ENCODE assay signal across 23 cellular contexts in the genomic region with DNA sequence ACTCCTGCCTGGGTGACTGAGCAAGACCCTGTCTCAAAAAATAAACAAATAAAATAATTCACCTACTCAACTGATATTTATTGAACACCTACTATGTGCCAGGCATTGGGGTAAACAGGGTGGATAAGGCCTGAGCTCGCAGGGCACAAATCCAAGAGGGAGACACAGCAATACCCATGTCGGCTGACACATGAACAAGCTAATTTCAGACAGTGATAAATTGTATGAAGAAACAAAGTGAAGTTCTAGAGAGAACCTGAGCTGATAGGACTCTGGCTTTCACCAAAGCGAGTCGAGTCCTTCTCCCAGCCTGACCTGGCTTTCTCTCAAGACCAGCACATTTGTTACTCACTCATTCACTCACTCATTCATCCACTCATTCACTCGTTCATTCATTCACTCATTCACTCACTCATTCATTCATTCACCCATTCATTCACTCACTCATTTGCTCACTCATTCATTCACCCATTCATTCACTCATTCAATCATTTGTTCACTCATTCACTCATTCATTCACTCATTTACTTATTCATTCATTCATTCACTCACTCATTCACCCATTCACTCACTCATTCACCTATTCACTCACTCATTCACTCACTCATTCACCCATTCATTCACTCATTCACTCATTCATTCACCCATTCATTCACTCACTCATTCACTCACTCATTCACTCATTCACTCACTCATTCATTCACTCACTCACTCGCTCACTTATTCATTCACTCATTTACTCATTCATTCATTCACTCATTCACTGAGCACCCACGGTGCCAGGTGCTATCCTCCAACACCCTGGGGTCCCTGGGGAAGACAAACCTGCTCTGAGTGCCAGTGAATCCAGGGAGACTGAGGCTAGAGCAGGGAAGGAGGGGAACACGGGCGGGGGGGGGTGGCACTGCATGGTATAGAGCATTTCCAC. TPM values are rescaled to one million over a fixed set of nuclear protein-coding genes. Genes with fewer than 3 reads are reported as not detected.
DNase-seq lines count a peak whose midpoint lies in the region; ATAC-seq, FAIRE-seq and TF ChIP-seq lines count a peak whose summit lies in the region.
"Had no signal": no experiment of that assay in that cellular context is flagged by ENCODE, and none has a peak within 500 bp of the region (broad histone marks: within the 10 kb centered on the region; RNA-seq: fewer than 3 reads in every experiment).

No MANE protein-coding gene starts in this region.

- no peaks in the 10 kb centered on the region for H3K36me3 ChIP-seq in mammary epithelial cell (ENCODE audit: insufficient read depth, low read length)

- BruUV-seq in mammary epithelial cell (replicated peaks; lab: Mats Ljungman, UMichigan), result no TSS peak

- no peak overlapping the region for H3K4me3 Mint-ChIP-seq in activated CD4-positive, alpha-beta T cell treated with anti-CD3 and anti-CD28 coated beads for 36 hours
- H3K4me3 Mint-ChIP-seq: activated T-cell treated with anti-CD3 and anti-CD28 coated beads, Interleukin-2, amount 50 U/mL, for 72 hours; CD4-positive, CD25-positive, alpha-beta regulatory T cell; nephron; stimulated activated memory B cell treated with anti-CD40 and anti-IgM and Interleukin-4, amounts not matched to agents 10 μg/mL and 1 μg/mL and 100 μg/mL, for 72 hours had no signal

- peaks cover 31% of the 10 kb centered on the region for H3K27me3 Mint-ChIP-seq in activated CD4-positive, alpha-beta T cell treated with anti-CD3 and anti-CD28 coated beads for 36 hours

- H2AFZ ChIP-seq in mammary epithelial cell (ENCODE audit: low read depth, low read length), result no peak overlapping the region
- H2AFZ ChIP-seq: parathyroid adenoma had no signal

- H3K4me1 Mint-ChIP-seq in activated CD4-positive, alpha-beta T cell treated with anti-CD3 and anti-CD28 coated beads for 36 hours, result no peaks in the 10 kb centered on the region

- H3K4me3 ChIP-seq in mammary epithelial cell (replicated peaks in 1 of 3; ENCODE audit: insufficient read depth in 1 of 3, low read depth in 2 of 3, low read length in 3 of 3), result no peak overlapping the region
- H3K4me3 ChIP-seq: testis had no signal

- H3K9me3 Mint-ChIP-seq in activated CD4-positive, alpha-beta T cell treated with anti-CD3 and anti-CD28 coated beads for 36 hours (ENCODE audit: low read depth), result no peaks in the 10 kb centered on the region

- no peak for DNase-seq in activated CD4-positive, alpha-beta T cell treated with anti-CD3 and anti-CD28 coated beads for 36 hours
- DNase-seq in activated CD4-positive, alpha-beta T cell treated with anti-CD3 and anti-CD28 coated beads for 48 hours, result no peak
- DNase-seq in HT1080 (ENCODE audit: low read depth) (peak; percentile 14), mammary epithelial cell (peak; percentile 26), urothelium cell line (ENCODE audit: low spot score) (no peak), NCI-H1105 treated with DMSO at 0.1 percent for 48 hours (lab: John Stamatoyannopoulos, UW) (no peak)
- no peak for DNase-seq in activated CD8-positive, alpha-beta memory T cell treated with anti-CD3 and anti-CD28 coated beads, Interleukin-2, amount 50 U/mL, for 48 hours
- DNase-seq: activated CD4-positive, alpha-beta T cell treated with anti-CD3 and anti-CD28 coated beads for 1 hour; activated T-cell treated with anti-CD3 and anti-CD28 coated beads, Interleukin-2, amount 50 U/mL, for 72 hours; DMS79 treated with DMSO at 0.1 percent for 48 hours; effector CD8-positive, alpha-beta T cell; HCEC 1CT; IMR-90; left colon; SHP77; testis had no signal

- H3K4me2 ChIP-seq in mammary epithelial cell (ENCODE audit: insufficient read depth, low read depth, low read length), result no peak overlapping the region

- H3K79me2 ChIP-seq in mammary epithelial cell (ENCODE audit: insufficient read depth, low read length), result no peaks in the 10 kb centered on the region
- H3K79me2 ChIP-seq: parathyroid adenoma had no signal

- peak; percentile 56 for FAIRE-seq in urothelium cell line (lab: Jason Lieb, UNC)

- H3K36me3 Mint-ChIP-seq in activated CD4-positive, alpha-beta T cell treated with anti-CD3 and anti-CD28 coated beads for 36 hours (ENCODE audit: low read depth), result no peaks in the 10 kb centered on the region
- H3K36me3 Mint-ChIP-seq: activated naive CD4-positive, alpha-beta T cell treated with anti-CD3 and anti-CD28 coated beads, Interleukin-2, amount 50 U/mL, for 72 hours; CD4-positive, CD25-positive, alpha-beta regulatory T cell; stimulated activated memory B cell treated with anti-CD40 and anti-IgM and Interleukin-4, amounts not matched to agents 10 μg/mL and 1 μg/mL and 100 μg/mL, for 72 hours had no signal

- 92% methylated on average over 9 of the region's 9 CpGs for WGBS in mammary epithelial cell (ENCODE audit: low coverage, missing lambda C conversion rate)

- H3K9ac ChIP-seq in mammary epithelial cell (ENCODE audit: insufficient read depth, low read length), result no peak overlapping the region
- H3K9ac ChIP-seq: parathyroid adenoma had no signal

- H4K20me1 ChIP-seq in mammary epithelial cell (ENCODE audit: insufficient read depth, low read length), result no peaks in the 10 kb centered on the region

- ATAC-seq in activated CD4-positive, alpha-beta T cell treated with anti-CD3 and anti-CD28 coated beads for 36 hours, result peak; percentile 39
- no peak for ATAC-seq in HG03175 (IDR thresholded peaks at IDR 0.05; ENCODE audit: unreplicated experiment)
- ATAC-seq: activated naive CD4-positive, alpha-beta T cell treated with anti-CD3 and anti-CD28 coated beads, Interleukin-2, amount 50 U/mL, for 72 hours; activated T-cell treated with anti-CD3 and anti-CD28 coated beads, Interleukin-2, amount 50 U/mL, for 72 hours; esophagus mucosa; left colon; stimulated activated memory B cell treated with anti-CD40 and anti-IgM and Interleukin-4, amounts not matched to agents 10 μg/mL and 1 μg/mL and 100 μg/mL, for 72 hours had no signal

- no peak for TF ChIP-seq CTCF in mammary epithelial cell (conservative IDR thresholded peaks at IDR 0.05 in 1 of 2, IDR thresholded peaks at IDR 0.05 in 1 of 2; ENCODE audit: extremely low read depth in 1 of 2, insufficient read depth in 1 of 2, low read depth in 1 of 2, low read length in 2 of 2)

- in situ Hi-C loops in mammary epithelial cell (cut with MboI; ENCODE audit: low sequenced_read_pairs in 2 of 2), result no loop called here

- CTCF ChIA-PET in activated CD4-positive, alpha-beta T cell treated with anti-CD3 and anti-CD28 coated beads for 36 hours (lab: Charles Lee), result interaction anchor here (0.7 kb wide), 1 partner anchor 525 kb away, joined by 3 read pairs; no protein-coding TSS in a partner anchor
- CTCF ChIA-PET in mammary epithelial cell (lab: Charles Lee; ENCODE audit: low non-redundant PET), result no interaction called here

- H3K4me1 ChIP-seq in mammary epithelial cell (ENCODE audit: insufficient read depth, low read length), result peaks cover 23% of the 10 kb centered on the region
- H3K4me1 ChIP-seq: parathyroid adenoma, testis had no signal

- H3K27me3 ChIP-seq in mammary epithelial cell (ENCODE audit: insufficient read depth, low read length), result no peaks in the 10 kb centered on the region
- H3K27me3 ChIP-seq: testis had no signal

- H3K27ac Mint-ChIP-seq in activated CD4-positive, alpha-beta T cell treated with anti-CD3 and anti-CD28 coated beads for 36 hours, result no peak overlapping the region
- H3K27ac Mint-ChIP-seq: activated naive CD4-positive, alpha-beta T cell treated with anti-CD3 and anti-CD28 coated beads, Interleukin-2, amount 50 U/mL, for 72 hours; activated T-cell treated with anti-CD3 and anti-CD28 coated beads, Interleukin-2, amount 50 U/mL, for 72 hours; nephron; stimulated activated memory B cell treated with anti-CD40 and anti-IgM and Interleukin-4, amounts not matched to agents 10 μg/mL and 1 μg/mL and 100 μg/mL, for 72 hours had no signal

- dilution Hi-C loops in mammary epithelial cell (cut with HindIII; ENCODE audit: low sequenced_read_pairs), result no loop called here

- POLR2A ChIA-PET in activated CD4-positive, alpha-beta T cell treated with anti-CD3 and anti-CD28 coated beads for 36 hours (lab: Charles Lee), result no interaction called here

- intact Hi-C loops in activated CD4-positive, alpha-beta T cell treated with anti-CD3 and anti-CD28 coated beads for 36 hours (cut with DNase I, micrococcal nuclease), result no loop called here
- intact Hi-C loops in mammary epithelial cell (cut with micrococcal nuclease), result loop anchor here (1.0 to 5.0 kb wide), 2 partner anchors 9 to 37 kb away; a partner anchor contains a TSS

- H3K9me3 ChIP-seq in mammary epithelial cell (replicated peaks; ENCODE audit: insufficient read depth, low read length), result no peaks in the 10 kb centered on the region
- H3K9me3 ChIP-seq: testis had no signal

- no peak overlapping the region for H3K27ac ChIP-seq in mammary epithelial cell (ENCODE audit: insufficient read depth, low read depth, low read length)
- H3K27ac ChIP-seq: parathyroid adenoma, testis had no signal

RNA-seq across cellular contexts. Expression of a gene that starts 37.4 kb away (rescaled TPM):
- total RNA-seq in activated CD4-positive, alpha-beta T cell treated with anti-CD3 and anti-CD28 coated beads for 36 hours, result 1 to 10 TPM; 3.7 to 4.0 TPM
- total RNA-seq in HT1080 (2014; rRNA removed; shearing (Covaris generic)), result 1.2 and 1.7 TPM in 2 replicates
- polyA plus RNA-seq in HT1080 (2015; cell fraction: cytosol; rRNA removed), result 0.86 and 1.3 TPM in 2 replicates
- 2.1 and 3.4 TPM in 2 replicates for polyA plus RNA-seq in HT1080 (2015; cell fraction: nucleus; rRNA removed)
- total RNA-seq in mammary epithelial cell, result 10 to 100 TPM; 13.0 to 14.1 TPM
- polyA plus RNA-seq in mammary epithelial cell, result 4.3 TPM
- polyA minus RNA-seq in mammary epithelial cell, result 4.5 TPM

Comparison
In these comparisons a context has a peak if more than half of its experiments do, and no peak if none do; other contexts are left out.
1. DNase-seq: peak in HT1080 (single experiment) and mammary epithelial cell (single experiment); none in activated CD4-positive, alpha-beta T cell treated with anti-CD3 and anti-CD28 coated beads for 36 hours (single experiment), activated CD4-positive, alpha-beta T cell treated with anti-CD3 and anti-CD28 coated beads for 48 hours (single experiment), urothelium cell line (single experiment), activated CD8-positive, alpha-beta memory T cell treated with anti-CD3 and anti-CD28 coated beads, Interleukin-2, amount 50 U/mL, for 48 hours (single experiment) and NCI-H1105 treated with DMSO at 0.1 percent for 48 hours (single experiment).